ENCODE assay signal across 13 cellular contexts in genomic region chr3:147653309-147653923, GRCh38.
"Had no signal": no experiment of that assay in that cellular context is flagged by ENCODE, and none has a peak within 500 bp of the region (broad histone marks: within the 10 kb centered on the region; RNA-seq: fewer than 3 reads in every experiment).

No MANE protein-coding gene starts in this region.

- H3K27ac ChIP-seq: epithelial cell of prostate, prostate gland, stomach had no signal

- DNase-seq: aorta; central memory CD4-positive, alpha-beta T cell; effector memory CD8-positive, alpha-beta T cell; naive thymus-derived CD4-positive, alpha-beta T cell; nucleus accumbens; stimulated activated CD4-positive, alpha-beta T cell treated with anti-CD3 and anti-CD28 coated beads, Interleukin-15, amount 100 ng/mL, for 24 hours; stimulated activated CD4-positive, alpha-beta T cell treated with anti-CD3 and anti-CD28 coated beads, Interleukin-4, amount 100 ng/mL, for 24 hours; stomach had no signal

- H3K4me1 ChIP-seq: prostate gland, stomach had no signal

- H3K27me3 ChIP-seq: stomach had no signal

- H3K4me3 Mint-ChIP-seq: activated naive CD8-positive, alpha-beta T cell; effector memory CD8-positive, alpha-beta T cell; naive thymus-derived CD4-positive, alpha-beta T cell had no signal

- H3K9me3 ChIP-seq: prostate gland, stomach, thoracic aorta had no signal

- ATAC-seq: effector memory CD8-positive, alpha-beta T cell; naive thymus-derived CD4-positive, alpha-beta T cell had no signal

- H3K36me3 ChIP-seq: prostate gland, stomach, thoracic aorta had no signal

- H3K27me3 Mint-ChIP-seq: activated naive CD8-positive, alpha-beta T cell; effector memory CD8-positive, alpha-beta T cell; naive thymus-derived CD4-positive, alpha-beta T cell had no signal

- H3K36me3 Mint-ChIP-seq: activated naive CD8-positive, alpha-beta T cell; naive thymus-derived CD4-positive, alpha-beta T cell had no signal

- H3K4me3 ChIP-seq: lung, prostate gland, stomach, thoracic aorta had no signal

- H3K4me1 Mint-ChIP-seq: naive thymus-derived CD4-positive, alpha-beta T cell had no signal

- H3K27ac Mint-ChIP-seq: activated naive CD8-positive, alpha-beta T cell; effector memory CD8-positive, alpha-beta T cell; naive thymus-derived CD4-positive, alpha-beta T cell had no signal
